In the genomic region with DNA sequence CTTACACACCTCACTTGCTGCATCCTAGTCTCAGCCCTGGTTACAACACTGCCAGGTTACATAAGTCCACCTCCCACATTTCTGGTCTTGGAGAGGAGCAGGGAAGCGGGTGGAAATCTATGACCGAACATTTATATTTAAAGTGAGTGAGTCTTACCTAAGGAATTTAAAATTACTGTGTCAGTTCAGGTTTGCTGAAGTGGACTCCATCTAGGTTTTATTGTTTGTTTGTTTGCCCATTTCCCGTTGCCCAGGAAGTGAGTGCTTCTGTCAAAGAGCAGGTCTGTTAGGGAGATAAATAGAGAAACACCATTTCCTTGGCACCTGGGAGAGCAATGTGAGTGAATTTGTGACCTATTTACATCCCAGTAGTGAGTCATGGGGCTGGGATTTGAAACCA, we compare ENCODE assay signal across 25 cellular contexts.
A peak's percentile ranks its signal among the peaks of the same experiment; 100 is the strongest.
DNase-seq lines count a peak whose midpoint lies in the region; ATAC-seq and TF ChIP-seq lines count a peak whose summit lies in the region.
"Had no signal": no experiment of that assay in that cellular context is flagged by ENCODE, and none has a peak within 500 bp of the region (broad histone marks: within the 10 kb centered on the region; RNA-seq: fewer than 3 reads in every experiment).

No MANE protein-coding gene starts in this region.

- ATAC-seq in RWPE2 (ENCODE audit: low read depth) (peak; percentile 75), HG03045 (IDR thresholded peaks at IDR 0.05; ENCODE audit: unreplicated experiment) (no peak), HG02973 (IDR thresholded peaks at IDR 0.05; ENCODE audit: unreplicated experiment) (no peak)
- ATAC-seq: effector memory CD8-positive, alpha-beta T cell had no signal

- H3K4me3 Mint-ChIP-seq in Calu3 (ENCODE audit: low read depth, unreplicated experiment): no peak overlapping the region
- H3K4me3 Mint-ChIP-seq: activated naive CD8-positive, alpha-beta T cell treated with anti-CD3 and anti-CD28 coated beads, Interleukin-2, amount 10 ng/mL, durations not matched to agents 7 days and 5 days; effector memory CD8-positive, alpha-beta T cell; IgD-negative memory B cell; neural progenitor cell; T-helper 1 cell treated with Interleukin-12 subunit alpha and Interleukin-12 subunit beta and Interleukin-4 antibody, amounts not matched to agents 30 μg/mL and 1 μg/mL, for 36 hours had no signal

- H3K9ac ChIP-seq in HUES48 (ENCODE audit: low read depth, low read length): no peak overlapping the region
- H3K9ac ChIP-seq: neural progenitor cell had no signal

- H3K36me3 Mint-ChIP-seq in Calu3 (ENCODE audit: insufficient read depth, unreplicated experiment): no peaks in the 10 kb centered on the region
- H3K36me3 Mint-ChIP-seq: activated naive CD8-positive, alpha-beta T cell treated with anti-CD3 and anti-CD28 coated beads, Interleukin-2, amount 10 ng/mL, durations not matched to agents 7 days and 5 days; IgD-negative memory B cell; neural progenitor cell had no signal

- H3K27ac ChIP-seq in HUES48 (ENCODE audit: low read depth, low read length): peak overlapping the region; percentile 4
- H3K27ac ChIP-seq in RWPE2 (ENCODE audit: poor library complexity, severe bottlenecking): no peak overlapping the region
- H3K27ac ChIP-seq in left ventricle myocardium inferior (replicated peaks): peak overlapping the region; percentile 93
- no peak overlapping the region for H3K27ac ChIP-seq in uterus
- H3K27ac ChIP-seq: neural progenitor cell, SJSA1, thyroid gland had no signal

- no TSS peak for BruUV-seq in Calu3 (replicated peaks; lab: Mats Ljungman, UMichigan)

- H3K27me3 ChIP-seq in HUES48 (ENCODE audit: control insufficient read depth, insufficient read depth, low read length): no peaks in the 10 kb centered on the region
- no peaks in the 10 kb centered on the region for H3K27me3 ChIP-seq in RWPE2 (ENCODE audit: insufficient read depth, poor library complexity, severe bottlenecking)
- no peaks in the 10 kb centered on the region for H3K27me3 ChIP-seq in left ventricle myocardium inferior (ENCODE audit: low read depth)
- no peaks in the 10 kb centered on the region for H3K27me3 ChIP-seq in uterus
- H3K27me3 ChIP-seq: neural progenitor cell, SJSA1, thyroid gland had no signal

- CTCF ChIA-PET in Calu3 (lab: Charles Lee): no interaction called here

- peaks cover 9% of the 10 kb centered on the region for H3K4me1 Mint-ChIP-seq in Calu3 (ENCODE audit: low read depth, unreplicated experiment)
- H3K4me1 Mint-ChIP-seq: activated naive CD8-positive, alpha-beta T cell treated with anti-CD3 and anti-CD28 coated beads, Interleukin-2, amount 10 ng/mL, durations not matched to agents 7 days and 5 days had no signal

- no peaks in the 10 kb centered on the region for H3K9me3 ChIP-seq in HUES48 (ENCODE audit: control insufficient read depth, insufficient read depth, low read length)
- no peaks in the 10 kb centered on the region for H3K9me3 ChIP-seq in RWPE2 (ENCODE audit: severe bottlenecking)
- peaks cover 7% of the 10 kb centered on the region for H3K9me3 ChIP-seq in left ventricle myocardium inferior (replicated peaks)
- H3K9me3 ChIP-seq in uterus: no peaks in the 10 kb centered on the region
- H3K9me3 ChIP-seq: SJSA1, thyroid gland had no signal

- intact Hi-C loops in Calu3 (cut with micrococcal nuclease; ENCODE audit: unreplicated experiment): no loop called here
- intact Hi-C loops in left ventricle myocardium inferior (cut with micrococcal nuclease): no loop called here
- intact Hi-C loops in uterus (cut with DNase I; ENCODE audit: low total_unique reads): no loop called here

- no peak overlapping the region for H3K27ac Mint-ChIP-seq in Calu3 (ENCODE audit: unreplicated experiment)
- H3K27ac Mint-ChIP-seq: activated naive CD8-positive, alpha-beta T cell treated with anti-CD3 and anti-CD28 coated beads, Interleukin-2, amount 10 ng/mL, durations not matched to agents 7 days and 5 days; activated T-helper 2 cell treated with anti-CD3 and anti-CD28 coated beads, Interferon-gamma antibody, Interleukin-2, Interleukin-4, amounts not matched to agents 10 μg/mL and 5 μg/mL and 100 μg/mL, durations not matched to agents 14 hours and 24 hours and 36 hours; effector memory CD8-positive, alpha-beta T cell; IgD-negative memory B cell; neural progenitor cell; T-helper 1 cell treated with Interleukin-12 subunit alpha and Interleukin-12 subunit beta and Interleukin-4 antibody, amounts not matched to agents 30 μg/mL and 1 μg/mL, for 36 hours had no signal

- no peaks in the 10 kb centered on the region for H3K36me3 ChIP-seq in HUES48 (ENCODE audit: control insufficient read depth, insufficient read depth, low read length)
- H3K36me3 ChIP-seq in RWPE2 (ENCODE audit: low read depth): no peaks in the 10 kb centered on the region
- H3K36me3 ChIP-seq in left ventricle myocardium inferior: no peaks in the 10 kb centered on the region
- H3K36me3 ChIP-seq in uterus: no peaks in the 10 kb centered on the region
- H3K36me3 ChIP-seq: neural progenitor cell, SJSA1, thyroid gland had no signal

- H3K9me3 Mint-ChIP-seq in Calu3 (ENCODE audit: low read depth, unreplicated experiment): peaks cover 11% of the 10 kb centered on the region
- H3K9me3 Mint-ChIP-seq: activated T-helper 2 cell treated with anti-CD3 and anti-CD28 coated beads, Interferon-gamma antibody, Interleukin-2, Interleukin-4, amounts not matched to agents 10 μg/mL and 5 μg/mL and 100 μg/mL, durations not matched to agents 14 hours and 24 hours and 36 hours; neural progenitor cell; T-helper 1 cell treated with Interleukin-12 subunit alpha and Interleukin-12 subunit beta and Interleukin-4 antibody, amounts not matched to agents 30 μg/mL and 1 μg/mL, for 36 hours had no signal

- H3K4me3 ChIP-seq in HUES48 (ENCODE audit: low read depth, low read length) (no peak overlapping the region), RWPE2 (ENCODE audit: severe bottlenecking) (no peak overlapping the region), left ventricle myocardium inferior (no peak overlapping the region), uterus (no peak overlapping the region)
- H3K4me3 ChIP-seq: neural progenitor cell, SJSA1, thyroid gland had no signal

- H3K27me3 Mint-ChIP-seq in Calu3 (ENCODE audit: unreplicated experiment): no peaks in the 10 kb centered on the region

- no peak for TF ChIP-seq POLR2A in uterus (IDR thresholded peaks at IDR 0.05)

- TF ChIP-seq CTCF in Calu3 (IDR thresholded peaks at IDR 0.05; ENCODE audit: unreplicated experiment) (no peak), RWPE2 (IDR thresholded peaks at IDR 0.05; ENCODE audit: poor library complexity, severe bottlenecking) (no peak), left ventricle myocardium inferior (IDR thresholded peaks at IDR 0.05; ENCODE audit: borderline replicate concordance) (no peak), uterus (IDR thresholded peaks at IDR 0.05) (no peak)

- peaks cover 19% of the 10 kb centered on the region for H3K4me1 ChIP-seq in HUES48 (ENCODE audit: control insufficient read depth, insufficient read depth, low read length)
- H3K4me1 ChIP-seq in RWPE2 (ENCODE audit: insufficient read depth, poor library complexity, severe bottlenecking): no peaks in the 10 kb centered on the region
- H3K4me1 ChIP-seq in left ventricle myocardium inferior: peaks cover 15% of the 10 kb centered on the region
- H3K4me1 ChIP-seq in uterus: no peaks in the 10 kb centered on the region
- H3K4me1 ChIP-seq: SJSA1, thyroid gland had no signal

- DNase-seq in Calu3: peak; percentile 13
- DNase-seq in RWPE2 (ENCODE audit: low spot score): no peak
- no peak for DNase-seq in left ventricle myocardium inferior
- DNase-seq in uterus: no peak
- DNase-seq in RKO (ENCODE audit: low spot score): no peak
- DNase-seq: ACHN; activated CD4-positive, alpha-beta T cell treated with anti-CD3 and anti-CD28 coated beads, Interleukin-2, amount 50 U/mL, for 1 hour; activated CD8-positive, alpha-beta memory T cell treated with anti-CD3 and anti-CD28 coated beads, Interleukin-2, amount 50 U/mL, for 4 hours; activated naive CD8-positive, alpha-beta T cell treated with anti-CD3 and anti-CD28 coated beads, Interleukin-2, amount 10 ng/mL, durations not matched to agents 7 days and 5 days; DMS79; effector memory CD8-positive, alpha-beta T cell; NCI-H1694 treated with DMSO at 0.1 percent for 48 hours; NCI-H510A; OCI-M1; stimulated activated CD4-positive, alpha-beta T cell treated with anti-CD3 and anti-CD28 coated beads, Interleukin-1b, Interleukin-23, amount 100 ng/mL, for 48 hours; stimulated activated naive CD4-positive, alpha-beta T cell; thyroid gland had no signal

Comparison
In these comparisons a context has a peak if more than half of its experiments do, and no peak if none do; other contexts are left out.
1. H3K27ac ChIP-seq: peak in HUES48 (single experiment) and left ventricle myocardium inferior (single experiment); none in RWPE2 (single experiment) and uterus (0 of 2).